Comparison of ENCODE assay signal across 19 cellular contexts in genomic region chr7:155863721-155864151, GRCh38. TPM values are rescaled to one million over a fixed set of nuclear protein-coding genes. Genes with fewer than 3 reads are reported as not detected.
"Had no signal": no experiment of that assay in that cellular context is flagged by ENCODE, and none has a peak within 500 bp of the region (broad histone marks: within the 10 kb centered on the region; RNA-seq: fewer than 3 reads in every experiment).

No MANE protein-coding gene starts in this region.

- H3K36me3 ChIP-seq: brain microvascular endothelial cell, esophagus squamous epithelium, lower lobe of right lung had no signal

- H3K4me3 Mint-ChIP-seq: activated T-cell treated with anti-CD3 and anti-CD28 coated beads, Interleukin-2, amount 50 U/mL, for 24 hours; immature natural killer cell; nephron; stimulated activated memory B cell treated with anti-CD40 and anti-IgM and Interleukin-4, amounts not matched to agents 10 μg/mL and 1 μg/mL and 100 μg/mL, for 72 hours; T-helper 2 cell treated with Interferon-gamma antibody and Interleukin-4, amounts not matched to agents 5 μg/mL and 100 μg/mL, for 36 hours had no signal

- H3K4me2 ChIP-seq: SK-N-SH had no signal

- FAIRE-seq: endothelial cell of umbilical vein, TTC549 had no signal

- H3K4me3 ChIP-seq: esophagus squamous epithelium, lower lobe of right lung had no signal

- DNase-seq: activated CD4-positive, alpha-beta T cell treated with anti-CD3 and anti-CD28 coated beads, Interleukin-2, amount 50 U/mL, for 48 hours; activated naive CD4-positive, alpha-beta T cell treated with anti-CD3 and anti-CD28 coated beads, Interleukin-2, amount 50 U/mL, for 16 hours; activated T-cell treated with anti-CD3 and anti-CD28 coated beads, Interleukin-2, amount 50 U/mL, for 24 hours; aorta; brain microvascular endothelial cell; central memory CD4-positive, alpha-beta T cell; cortex of kidney; effector CD4-positive, alpha-beta T cell; esophagus squamous epithelium; immature natural killer cell; lower lobe of right lung; SK-N-SH; stimulated activated CD4-positive, alpha-beta T cell treated with anti-CD3 and anti-CD28 coated beads, Interleukin-4, amount 100 ng/mL, for 24 hours had no signal

- H3K9me3 ChIP-seq: esophagus squamous epithelium, lower lobe of right lung, SK-N-SH had no signal

- H3K36me3 Mint-ChIP-seq: immature natural killer cell; stimulated activated memory B cell treated with anti-CD40 and anti-IgM and Interleukin-4, amounts not matched to agents 10 μg/mL and 1 μg/mL and 100 μg/mL, for 72 hours had no signal

- H3K27ac Mint-ChIP-seq: activated T-cell treated with anti-CD3 and anti-CD28 coated beads, Interleukin-2, amount 50 U/mL, for 24 hours; immature natural killer cell; nephron; stimulated activated memory B cell treated with anti-CD40 and anti-IgM and Interleukin-4, amounts not matched to agents 10 μg/mL and 1 μg/mL and 100 μg/mL, for 72 hours; T-helper 2 cell treated with Interferon-gamma antibody and Interleukin-4, amounts not matched to agents 5 μg/mL and 100 μg/mL, for 36 hours had no signal

- ATAC-seq: lower lobe of right lung; stimulated activated memory B cell treated with anti-CD40 and anti-IgM and Interleukin-4, amounts not matched to agents 10 μg/mL and 1 μg/mL and 100 μg/mL, for 72 hours had no signal

- H3K27ac ChIP-seq: brain microvascular endothelial cell, esophagus squamous epithelium, lower lobe of right lung had no signal

- H3K9me3 Mint-ChIP-seq: activated T-cell treated with anti-CD3 and anti-CD28 coated beads, Interleukin-2, amount 50 U/mL, for 24 hours; immature natural killer cell; stimulated activated memory B cell treated with anti-CD40 and anti-IgM and Interleukin-4, amounts not matched to agents 10 μg/mL and 1 μg/mL and 100 μg/mL, for 72 hours; T-helper 2 cell treated with Interferon-gamma antibody and Interleukin-4, amounts not matched to agents 5 μg/mL and 100 μg/mL, for 36 hours had no signal

- H3K4me1 Mint-ChIP-seq: immature natural killer cell; stimulated activated memory B cell treated with anti-CD40 and anti-IgM and Interleukin-4, amounts not matched to agents 10 μg/mL and 1 μg/mL and 100 μg/mL, for 72 hours had no signal

- H3K9ac ChIP-seq: SK-N-SH had no signal

RNA-seq across cellular contexts. Expression of gene SHH, which starts 51.5 kb away (rescaled TPM):
- total RNA-seq: endothelial cell of umbilical vein, esophagus squamous epithelium, skeletal muscle tissue had no signal
- polyA plus RNA-seq: endothelial cell of umbilical vein, immature natural killer cell, SK-N-SH had no signal
